Comparison of ENCODE assay signal across 1 cellular context in genomic region chr16:1355591-1355990, GRCh38.
TF ChIP-seq lines count a peak whose summit lies in the region.

No MANE protein-coding gene starts in this region.

TF ChIP-seq in H1, 55 proteins besides CTCF, POLR2A, EP300 and RAD21:
- no peak for TF ChIP-seq SP2 (IDR thresholded peaks at IDR 0.05; ENCODE audit: low read length)
- no peak for TF ChIP-seq ZNF274 (IDR thresholded peaks at IDR 0.05; ENCODE audit: borderline replicate concordance, extremely low read depth, low read length)
- TF ChIP-seq FOSL1 (IDR thresholded peaks at IDR 0.05; ENCODE audit: insufficient read depth, low read depth, low read length), result no peak
- no peak for TF ChIP-seq TBP (IDR thresholded peaks at IDR 0.05; ENCODE audit: low read depth, low read length)
- no peak for TF ChIP-seq RBBP5 (IDR thresholded peaks at IDR 0.05; ENCODE audit: borderline replicate concordance, low read depth, low read length)
- no peak for TF ChIP-seq CEBPB (IDR thresholded peaks at IDR 0.05; ENCODE audit: low read depth, low read length)
- no peak for TF ChIP-seq GABPA (IDR thresholded peaks at IDR 0.05; ENCODE audit: borderline replicate concordance, insufficient read depth, low read length)
- TF ChIP-seq YY1 (IDR thresholded peaks at IDR 0.05; ENCODE audit: low read depth, low read length), result no peak
- TF ChIP-seq ATF2 (IDR thresholded peaks at IDR 0.05; ENCODE audit: low read length), result no peak
- TF ChIP-seq KDM1A (IDR thresholded peaks at IDR 0.05; ENCODE audit: borderline replicate concordance, low read length), result no peak
